Comparison of ENCODE assay signal across 1 cellular context in the genomic region with DNA sequence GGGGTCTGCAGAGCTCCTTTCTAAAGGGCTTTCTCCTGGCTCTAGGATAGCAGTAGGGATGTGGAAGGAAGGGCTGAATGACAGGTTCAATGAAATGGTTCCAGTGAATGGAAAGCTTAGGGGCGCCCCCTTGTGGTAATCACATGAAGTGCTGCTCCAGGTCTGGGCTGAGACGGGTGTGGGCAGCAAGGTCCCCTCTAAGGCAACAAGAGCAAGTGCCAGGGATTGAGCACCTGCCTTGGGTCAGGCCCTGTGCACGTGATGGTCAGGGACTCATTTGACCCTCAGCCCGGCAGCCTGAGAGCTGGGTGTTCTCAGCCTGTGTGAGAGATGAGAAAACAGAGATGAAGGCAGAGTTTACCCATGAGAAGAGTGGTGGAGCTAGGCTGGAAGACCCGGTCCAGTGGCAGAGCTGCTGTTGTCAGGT.
A peak's percentile ranks its signal among the peaks of the same experiment; 100 is the strongest.
TF ChIP-seq lines count a peak whose summit lies in the region.

No MANE protein-coding gene starts in this region.

TF ChIP-seq in HepG2, 621 proteins besides CTCF, POLR2A, EP300 and RAD21 (continued from another document):
- TF ChIP-seq, protein P1, sequence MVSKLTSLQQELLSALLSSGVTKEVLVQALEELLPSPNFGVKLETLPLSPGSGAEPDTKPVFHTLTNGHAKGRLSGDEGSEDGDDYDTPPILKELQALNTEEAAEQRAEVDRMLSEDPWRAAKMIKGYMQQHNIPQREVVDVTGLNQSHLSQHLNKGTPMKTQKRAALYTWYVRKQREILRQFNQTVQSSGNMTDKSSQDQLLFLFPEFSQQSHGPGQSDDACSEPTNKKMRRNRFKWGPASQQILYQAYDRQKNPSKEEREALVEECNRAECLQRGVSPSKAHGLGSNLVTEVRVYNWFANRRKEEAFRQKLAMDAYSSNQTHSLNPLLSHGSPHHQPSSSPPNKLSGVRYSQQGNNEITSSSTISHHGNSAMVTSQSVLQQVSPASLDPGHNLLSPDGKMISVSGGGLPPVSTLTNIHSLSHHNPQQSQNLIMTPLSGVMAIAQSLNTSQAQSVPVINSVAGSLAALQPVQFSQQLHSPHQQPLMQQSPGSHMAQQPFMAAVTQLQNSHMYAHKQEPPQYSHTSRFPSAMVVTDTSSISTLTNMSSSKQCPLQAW (CRISPR knock-in tag; IDR thresholded peaks at IDR 0.05): no peak; the same call in 1 of the 2 replicates
- TF ChIP-seq, protein P2, sequence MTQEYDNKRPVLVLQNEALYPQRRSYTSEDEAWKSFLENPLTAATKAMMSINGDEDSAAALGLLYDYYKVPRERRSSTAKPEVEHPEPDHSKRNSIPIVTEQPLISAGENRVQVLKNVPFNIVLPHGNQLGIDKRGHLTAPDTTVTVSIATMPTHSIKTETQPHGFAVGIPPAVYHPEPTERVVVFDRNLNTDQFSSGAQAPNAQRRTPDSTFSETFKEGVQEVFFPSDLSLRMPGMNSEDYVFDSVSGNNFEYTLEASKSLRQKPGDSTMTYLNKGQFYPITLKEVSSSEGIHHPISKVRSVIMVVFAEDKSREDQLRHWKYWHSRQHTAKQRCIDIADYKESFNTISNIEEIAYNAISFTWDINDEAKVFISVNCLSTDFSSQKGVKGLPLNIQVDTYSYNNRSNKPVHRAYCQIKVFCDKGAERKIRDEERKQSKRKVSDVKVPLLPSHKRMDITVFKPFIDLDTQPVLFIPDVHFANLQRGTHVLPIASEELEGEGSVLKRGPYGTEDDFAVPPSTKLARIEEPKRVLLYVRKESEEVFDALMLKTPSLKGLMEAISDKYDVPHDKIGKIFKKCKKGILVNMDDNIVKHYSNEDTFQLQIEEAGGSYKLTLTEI (CRISPR knock-in tag; conservative IDR thresholded peaks at IDR 0.05): no peak
- peak; percentile 19; the same call in 1 of the 2 replicates for TF ChIP-seq GABPB1 (CRISPR knock-in tag; IDR thresholded peaks at IDR 0.05)
- no peak for TF ChIP-seq ZNF362 (CRISPR knock-in tag; IDR thresholded peaks at IDR 0.05; ENCODE audit: borderline replicate concordance)
- TF ChIP-seq ZSCAN25 (CRISPR knock-in tag; IDR thresholded peaks at IDR 0.05): 0 out of 2 replicates have a peak, but pooled peaks have one; percentile 20
- no peak for TF ChIP-seq FOXC1 (CRISPR knock-in tag; IDR thresholded peaks at IDR 0.05; ENCODE audit: borderline replicate concordance)
- TF ChIP-seq ZNF614 (CRISPR knock-in tag; IDR thresholded peaks at IDR 0.05; ENCODE audit: borderline replicate concordance): no peak
- TF ChIP-seq, protein P3, sequence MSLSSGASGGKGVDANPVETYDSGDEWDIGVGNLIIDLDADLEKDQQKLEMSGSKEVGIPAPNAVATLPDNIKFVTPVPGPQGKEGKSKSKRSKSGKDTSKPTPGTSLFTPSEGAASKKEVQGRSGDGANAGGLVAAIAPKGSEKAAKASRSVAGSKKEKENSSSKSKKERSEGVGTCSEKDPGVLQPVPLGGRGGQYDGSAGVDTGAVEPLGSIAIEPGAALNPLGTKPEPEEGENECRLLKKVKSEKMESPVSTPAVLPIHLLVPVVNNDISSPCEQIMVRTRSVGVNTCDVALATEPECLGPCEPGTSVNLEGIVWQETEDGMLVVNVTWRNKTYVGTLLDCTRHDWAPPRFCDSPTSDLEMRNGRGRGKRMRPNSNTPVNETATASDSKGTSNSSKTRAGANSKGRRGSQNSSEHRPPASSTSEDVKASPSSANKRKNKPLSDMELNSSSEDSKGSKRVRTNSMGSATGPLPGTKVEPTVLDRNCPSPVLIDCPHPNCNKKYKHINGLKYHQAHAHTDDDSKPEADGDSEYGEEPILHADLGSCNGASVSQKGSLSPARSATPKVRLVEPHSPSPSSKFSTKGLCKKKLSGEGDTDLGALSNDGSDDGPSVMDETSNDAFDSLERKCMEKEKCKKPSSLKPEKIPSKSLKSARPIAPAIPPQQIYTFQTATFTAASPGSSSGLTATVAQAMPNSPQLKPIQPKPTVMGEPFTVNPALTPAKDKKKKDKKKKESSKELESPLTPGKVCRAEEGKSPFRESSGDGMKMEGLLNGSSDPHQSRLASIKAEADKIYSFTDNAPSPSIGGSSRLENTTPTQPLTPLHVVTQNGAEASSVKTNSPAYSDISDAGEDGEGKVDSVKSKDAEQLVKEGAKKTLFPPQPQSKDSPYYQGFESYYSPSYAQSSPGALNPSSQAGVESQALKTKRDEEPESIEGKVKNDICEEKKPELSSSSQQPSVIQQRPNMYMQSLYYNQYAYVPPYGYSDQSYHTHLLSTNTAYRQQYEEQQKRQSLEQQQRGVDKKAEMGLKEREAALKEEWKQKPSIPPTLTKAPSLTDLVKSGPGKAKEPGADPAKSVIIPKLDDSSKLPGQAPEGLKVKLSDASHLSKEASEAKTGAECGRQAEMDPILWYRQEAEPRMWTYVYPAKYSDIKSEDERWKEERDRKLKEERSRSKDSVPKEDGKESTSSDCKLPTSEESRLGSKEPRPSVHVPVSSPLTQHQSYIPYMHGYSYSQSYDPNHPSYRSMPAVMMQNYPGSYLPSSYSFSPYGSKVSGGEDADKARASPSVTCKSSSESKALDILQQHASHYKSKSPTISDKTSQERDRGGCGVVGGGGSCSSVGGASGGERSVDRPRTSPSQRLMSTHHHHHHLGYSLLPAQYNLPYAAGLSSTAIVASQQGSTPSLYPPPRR (CRISPR knock-in tag; IDR thresholded peaks at IDR 0.05; ENCODE audit: borderline replicate concordance): no peak
- TF ChIP-seq ZNF878 (CRISPR knock-in tag; IDR thresholded peaks at IDR 0.05): no peak
- TF ChIP-seq ZFP37 (CRISPR knock-in tag; IDR thresholded peaks at IDR 0.05; ENCODE audit: borderline replicate concordance): no peak
- TF ChIP-seq HNRNPUL1 (IDR thresholded peaks at IDR 0.05; ENCODE audit: low read depth, low read length): no peak
- no peak for TF ChIP-seq PCBP1 (IDR thresholded peaks at IDR 0.05; ENCODE audit: borderline replicate concordance, low read depth, low read length)
- TF ChIP-seq KDM5A (IDR thresholded peaks at IDR 0.05; ENCODE audit: borderline replicate concordance, low read length): no peak
- no peak for TF ChIP-seq RFXAP (CRISPR knock-in tag; IDR thresholded peaks at IDR 0.05; ENCODE audit: borderline replicate concordance)
- TF ChIP-seq HINFP (CRISPR knock-in tag; IDR thresholded peaks at IDR 0.05; ENCODE audit: low read depth): no peak
- TF ChIP-seq, protein P4, sequence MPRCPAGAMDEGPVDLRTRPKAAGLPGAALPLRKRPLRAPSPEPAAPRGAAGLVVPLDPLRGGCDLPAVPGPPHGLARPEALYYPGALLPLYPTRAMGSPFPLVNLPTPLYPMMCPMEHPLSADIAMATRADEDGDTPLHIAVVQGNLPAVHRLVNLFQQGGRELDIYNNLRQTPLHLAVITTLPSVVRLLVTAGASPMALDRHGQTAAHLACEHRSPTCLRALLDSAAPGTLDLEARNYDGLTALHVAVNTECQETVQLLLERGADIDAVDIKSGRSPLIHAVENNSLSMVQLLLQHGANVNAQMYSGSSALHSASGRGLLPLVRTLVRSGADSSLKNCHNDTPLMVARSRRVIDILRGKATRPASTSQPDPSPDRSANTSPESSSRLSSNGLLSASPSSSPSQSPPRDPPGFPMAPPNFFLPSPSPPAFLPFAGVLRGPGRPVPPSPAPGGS (CRISPR knock-in tag; IDR thresholded peaks at IDR 0.05): no peak
- no peak for TF ChIP-seq ZFYVE20 (CRISPR knock-in tag; IDR thresholded peaks at IDR 0.05; ENCODE audit: borderline replicate concordance, low read depth)
- TF ChIP-seq, protein P5, sequence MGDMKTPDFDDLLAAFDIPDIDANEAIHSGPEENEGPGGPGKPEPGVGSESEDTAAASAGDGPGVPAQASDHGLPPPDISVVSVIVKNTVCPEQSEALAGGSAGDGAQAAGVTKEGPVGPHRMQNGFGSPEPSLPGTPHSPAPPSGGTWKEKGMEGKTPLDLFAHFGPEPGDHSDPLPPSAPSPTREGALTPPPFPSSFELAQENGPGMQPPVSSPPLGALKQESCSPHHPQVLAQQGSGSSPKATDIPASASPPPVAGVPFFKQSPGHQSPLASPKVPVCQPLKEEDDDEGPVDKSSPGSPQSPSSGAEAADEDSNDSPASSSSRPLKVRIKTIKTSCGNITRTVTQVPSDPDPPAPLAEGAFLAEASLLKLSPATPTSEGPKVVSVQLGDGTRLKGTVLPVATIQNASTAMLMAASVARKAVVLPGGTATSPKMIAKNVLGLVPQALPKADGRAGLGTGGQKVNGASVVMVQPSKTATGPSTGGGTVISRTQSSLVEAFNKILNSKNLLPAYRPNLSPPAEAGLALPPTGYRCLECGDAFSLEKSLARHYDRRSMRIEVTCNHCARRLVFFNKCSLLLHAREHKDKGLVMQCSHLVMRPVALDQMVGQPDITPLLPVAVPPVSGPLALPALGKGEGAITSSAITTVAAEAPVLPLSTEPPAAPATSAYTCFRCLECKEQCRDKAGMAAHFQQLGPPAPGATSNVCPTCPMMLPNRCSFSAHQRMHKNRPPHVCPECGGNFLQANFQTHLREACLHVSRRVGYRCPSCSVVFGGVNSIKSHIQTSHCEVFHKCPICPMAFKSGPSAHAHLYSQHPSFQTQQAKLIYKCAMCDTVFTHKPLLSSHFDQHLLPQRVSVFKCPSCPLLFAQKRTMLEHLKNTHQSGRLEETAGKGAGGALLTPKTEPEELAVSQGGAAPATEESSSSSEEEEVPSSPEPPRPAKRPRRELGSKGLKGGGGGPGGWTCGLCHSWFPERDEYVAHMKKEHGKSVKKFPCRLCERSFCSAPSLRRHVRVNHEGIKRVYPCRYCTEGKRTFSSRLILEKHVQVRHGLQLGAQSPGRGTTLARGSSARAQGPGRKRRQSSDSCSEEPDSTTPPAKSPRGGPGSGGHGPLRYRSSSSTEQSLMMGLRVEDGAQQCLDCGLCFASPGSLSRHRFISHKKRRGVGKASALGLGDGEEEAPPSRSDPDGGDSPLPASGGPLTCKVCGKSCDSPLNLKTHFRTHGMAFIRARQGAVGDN (CRISPR knock-in tag; IDR thresholded peaks at IDR 0.05): 0 out of 2 replicates have a peak, but pooled peaks have one; percentile 21
- TF ChIP-seq ZNF207 (IDR thresholded peaks at IDR 0.05; ENCODE audit: borderline replicate concordance): no peak
- no peak for TF ChIP-seq BRCA1 (CRISPR knock-in tag; IDR thresholded peaks at IDR 0.05)
